In the genomic region with DNA sequence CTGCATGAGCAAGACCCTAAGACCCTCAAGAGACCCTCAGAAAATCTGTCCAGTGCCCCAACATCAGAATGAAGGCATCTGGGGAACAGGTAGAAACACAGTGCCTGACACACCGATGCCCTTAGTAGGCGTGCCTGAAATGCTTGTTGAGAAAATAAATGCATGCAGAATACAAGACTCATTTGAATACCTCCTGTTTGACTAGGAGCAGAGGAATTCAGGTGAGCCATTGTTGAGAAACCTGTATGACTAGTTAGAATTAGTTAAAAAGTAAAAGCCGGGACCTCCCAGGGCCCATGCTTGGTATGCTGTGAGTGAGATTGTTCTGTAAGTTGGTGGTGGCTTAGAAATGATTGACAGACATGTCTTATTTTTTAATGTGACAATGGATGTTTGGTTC, we compare ENCODE assay signal across 15 cellular contexts. TPM values are rescaled to one million over a fixed set of nuclear protein-coding genes. Genes with fewer than 3 reads are reported as not detected.
DNase-seq lines count a peak whose midpoint lies in the region; ATAC-seq, FAIRE-seq and TF ChIP-seq lines count a peak whose summit lies in the region.
"Had no signal": no experiment of that assay in that cellular context is flagged by ENCODE, and none has a peak within 500 bp of the region (broad histone marks: within the 10 kb centered on the region; RNA-seq: fewer than 3 reads in every experiment).

No MANE protein-coding gene starts in this region.

- no peaks in the 10 kb centered on the region for H3K9me3 Mint-ChIP-seq in T-helper 2 cell treated with Interferon-gamma antibody and Interleukin-4, amounts not matched to agents 5 μg/mL and 100 μg/mL, for 36 hours
- no peaks in the 10 kb centered on the region for H3K9me3 Mint-ChIP-seq in activated T-helper 1 cell treated with anti-CD3 and anti-CD28 coated beads, Interleukin-12 subunit alpha, Interleukin-12 subunit beta, Interleukin-2, Interleukin-4 antibody, amounts not matched to agents 30 ng/mL and 10 ng/mL and 1 ng/mL, durations not matched to agents 14 hours and 24 hours and 36 hours
- H3K9me3 Mint-ChIP-seq: activated B cell treated with CpG ODN at 0.5 μM for 24 hours; activated naive CD4-positive, alpha-beta T cell treated with anti-CD3 and anti-CD28 coated beads, Interleukin-2, amount 10 ng/mL, durations not matched to agents 7 days and 5 days had no signal

- in situ Hi-C loops in HepG2 (cut with HindIII; ENCODE audit: extremely low pct_ligation_motif_present, low pct_unique_long_range_greater_than_20kb), result no loop called here

- no peak for FAIRE-seq in HepG2 (lab: Jason Lieb, UNC)
- FAIRE-seq: endometrium had no signal

- no peak for TF ChIP-seq POLR2A in HepG2 (IDR thresholded peaks at IDR 0.05; ENCODE audit: insufficient read depth in 1 of 2, low read depth in 2 of 2, low read length in 2 of 2)

- TF ChIP-seq RAD21 in liver (IDR thresholded peaks at IDR 0.05) (no peak), HepG2 (CRISPR knock-in tag; IDR thresholded peaks at IDR 0.05) (no peak)

- H4K20me1 ChIP-seq in HepG2 (ENCODE audit: insufficient read depth, low read length), result no peaks in the 10 kb centered on the region

- H3K4me1 Mint-ChIP-seq in T-helper 2 cell treated with Interferon-gamma antibody and Interleukin-4, amounts not matched to agents 5 μg/mL and 100 μg/mL, for 36 hours (ENCODE audit: low read depth), result no peaks in the 10 kb centered on the region
- no peaks in the 10 kb centered on the region for H3K4me1 Mint-ChIP-seq in activated T-helper 1 cell treated with anti-CD3 and anti-CD28 coated beads, Interleukin-12 subunit alpha, Interleukin-12 subunit beta, Interleukin-2, Interleukin-4 antibody, amounts not matched to agents 30 ng/mL and 10 ng/mL and 1 ng/mL, durations not matched to agents 14 hours and 24 hours and 36 hours (ENCODE audit: low read depth)
- H3K4me1 Mint-ChIP-seq: activated B cell treated with CpG ODN at 0.5 μM for 24 hours; activated naive CD4-positive, alpha-beta T cell treated with anti-CD3 and anti-CD28 coated beads, Interleukin-2, amount 10 ng/mL, durations not matched to agents 7 days and 5 days had no signal

- H3K79me2 ChIP-seq in HepG2 (ENCODE audit: insufficient read depth, low read length), result no peaks in the 10 kb centered on the region

- ATAC-seq in HepG2 (no peak), lower lobe of right lung (peak; percentile 86 to 90)

- H3K27me3 Mint-ChIP-seq in T-helper 2 cell treated with Interferon-gamma antibody and Interleukin-4, amounts not matched to agents 5 μg/mL and 100 μg/mL, for 36 hours (ENCODE audit: low read depth), result peaks cover 3% of the 10 kb centered on the region
- peaks cover 2% of the 10 kb centered on the region for H3K27me3 Mint-ChIP-seq in activated T-helper 1 cell treated with anti-CD3 and anti-CD28 coated beads, Interleukin-12 subunit alpha, Interleukin-12 subunit beta, Interleukin-2, Interleukin-4 antibody, amounts not matched to agents 30 ng/mL and 10 ng/mL and 1 ng/mL, durations not matched to agents 14 hours and 24 hours and 36 hours (ENCODE audit: insufficient read depth)
- H3K27me3 Mint-ChIP-seq: activated B cell treated with CpG ODN at 0.5 μM for 24 hours had no signal

- TF ChIP-seq EP300 in HepG2 (IDR thresholded peaks at IDR 0.05; ENCODE audit: low read depth in 2 of 2, low read length in 2 of 2) (no peak), HepG2 (CRISPR knock-in tag; IDR thresholded peaks at IDR 0.05; ENCODE audit: borderline replicate concordance) (no peak)

- H3K4me3 ChIP-seq in liver (ENCODE audit: low read depth in 1 of 3, low read length in 3 of 3), result no peak overlapping the region
- H3K4me3 ChIP-seq in HepG2 (replicated peaks in 1 of 3; ENCODE audit: insufficient read depth in 1 of 3, low read depth in 2 of 3, low read length in 3 of 3), result no peak overlapping the region
- H3K4me3 ChIP-seq in epithelial cell of esophagus (ENCODE audit: low read length), result no peak overlapping the region
- no peak overlapping the region for H3K4me3 ChIP-seq in lower lobe of right lung
- no peak overlapping the region for H3K4me3 ChIP-seq in dorsolateral prefrontal cortex
- H3K4me3 ChIP-seq: sigmoid colon had no signal

- DNase-seq in HepG2 (ENCODE audit: low spot score) (no peak), epithelial cell of esophagus (ENCODE audit: low read depth) (peak; percentile 92), lower lobe of right lung (no peak), dorsolateral prefrontal cortex (no peak)
- no peak for DNase-seq in stimulated activated CD4-positive, alpha-beta T cell treated with anti-CD3 and anti-CD28 coated beads, Interleukin-12 subunit alpha, Interleukin-12 subunit beta, amount 100 ng/mL, for 4 hours
- no peak for DNase-seq in T-helper 2 cell treated with Interferon-gamma antibody and Interleukin-4, amounts not matched to agents 5 μg/mL and 100 μg/mL, for 36 hours (ENCODE audit: low spot score)
- DNase-seq in activated T-helper 1 cell treated with anti-CD3 and anti-CD28 coated beads, Interleukin-12 subunit alpha, Interleukin-12 subunit beta, Interleukin-2, Interleukin-4 antibody, amounts not matched to agents 30 ng/mL and 10 ng/mL and 1 ng/mL, durations not matched to agents 14 hours and 24 hours and 36 hours (ENCODE audit: low spot score), result no peak
- DNase-seq: activated B cell treated with CpG ODN at 0.5 μM for 24 hours; activated naive CD4-positive, alpha-beta T cell treated with anti-CD3 and anti-CD28 coated beads, Interleukin-2, amount 10 ng/mL, durations not matched to agents 7 days and 5 days; NCI-H1417; sigmoid colon; stimulated activated naive CD4-positive, alpha-beta T cell treated with Interleukin-2 at 50 U/mL for 16 hours had no signal

- intact Hi-C loops in HepG2 (cut with micrococcal nuclease; ENCODE audit: unreplicated experiment) (no loop called here), lower lobe of right lung (cut with DNase I) (no loop called here), dorsolateral prefrontal cortex (cut with DNase I) (no loop called here)
- intact Hi-C loops in activated T-helper 1 cell treated with anti-CD3 and anti-CD28 coated beads, Interleukin-12 subunit alpha, Interleukin-12 subunit beta, Interleukin-2, Interleukin-4 antibody, amounts not matched to agents 30 ng/mL and 10 ng/mL and 1 ng/mL, durations not matched to agents 14 hours and 24 hours and 36 hours (cut with micrococcal nuclease), result no loop called here

- peaks cover 0 to 3% (median 0%) of the 10 kb centered on the region in 4 donors for H3K36me3 ChIP-seq in liver (ENCODE audit: control insufficient read depth in 4 of 4, insufficient read depth in 3 of 4, low read depth in 1 of 4, low read length in 3 of 4)
- H3K36me3 ChIP-seq in HepG2 (replicated peaks in 1 of 2; ENCODE audit: control insufficient read depth in 1 of 2, insufficient read depth in 2 of 2, low read length in 2 of 2), result peaks cover 0 to 2% of the 10 kb centered on the region in 2 experiments; a peak in 2 of 5 replicates
- H3K36me3 ChIP-seq in lower lobe of right lung, result no peaks in the 10 kb centered on the region
- H3K36me3 ChIP-seq: neutrophil, sigmoid colon had no signal

- H3K27ac Mint-ChIP-seq in T-helper 2 cell treated with Interferon-gamma antibody and Interleukin-4, amounts not matched to agents 5 μg/mL and 100 μg/mL, for 36 hours, result no peak overlapping the region
- H3K27ac Mint-ChIP-seq in activated T-helper 1 cell treated with anti-CD3 and anti-CD28 coated beads, Interleukin-12 subunit alpha, Interleukin-12 subunit beta, Interleukin-2, Interleukin-4 antibody, amounts not matched to agents 30 ng/mL and 10 ng/mL and 1 ng/mL, durations not matched to agents 14 hours and 24 hours and 36 hours, result no peak overlapping the region
- H3K27ac Mint-ChIP-seq: activated B cell treated with CpG ODN at 0.5 μM for 24 hours; activated naive CD4-positive, alpha-beta T cell treated with anti-CD3 and anti-CD28 coated beads, Interleukin-2, amount 10 ng/mL, durations not matched to agents 7 days and 5 days had no signal

- no peak overlapping the region for H3K27ac ChIP-seq in liver (ENCODE audit: low read depth in 1 of 2, low read length in 2 of 2)
- H3K27ac ChIP-seq in HepG2 (ENCODE audit: extremely low read length, insufficient read depth, low read length), result no peak overlapping the region
- peak overlapping the region; percentile 41 for H3K27ac ChIP-seq in lower lobe of right lung
- no peak overlapping the region for H3K27ac ChIP-seq in dorsolateral prefrontal cortex
- H3K27ac ChIP-seq: neutrophil, sigmoid colon had no signal

- no TSS peak for BruUV-seq in HepG2 (replicated peaks; lab: Mats Ljungman, UMichigan)

- H3K9me3 ChIP-seq in liver (ENCODE audit: control insufficient read depth in 4 of 4, low read length in 3 of 4), result no peaks in the 10 kb centered on the region
- no peaks in the 10 kb centered on the region for H3K9me3 ChIP-seq in HepG2 (ENCODE audit: low read length)
- no peaks in the 10 kb centered on the region for H3K9me3 ChIP-seq in lower lobe of right lung
- H3K9me3 ChIP-seq: neutrophil, sigmoid colon had no signal

- H3K9ac ChIP-seq in liver (ENCODE audit: low read depth in 1 of 2, low read length in 2 of 2), result no peak overlapping the region
- H3K9ac ChIP-seq in HepG2 (ENCODE audit: insufficient read depth, low read depth, low read length), result no peak overlapping the region

- H2AFZ ChIP-seq in HepG2 (ENCODE audit: low read length), result no peak overlapping the region

- H3K4me3 Mint-ChIP-seq in T-helper 2 cell treated with Interferon-gamma antibody and Interleukin-4, amounts not matched to agents 5 μg/mL and 100 μg/mL, for 36 hours, result no peak overlapping the region
- no peak overlapping the region for H3K4me3 Mint-ChIP-seq in activated T-helper 1 cell treated with anti-CD3 and anti-CD28 coated beads, Interleukin-12 subunit alpha, Interleukin-12 subunit beta, Interleukin-2, Interleukin-4 antibody, amounts not matched to agents 30 ng/mL and 10 ng/mL and 1 ng/mL, durations not matched to agents 14 hours and 24 hours and 36 hours
- H3K4me3 Mint-ChIP-seq: activated B cell treated with CpG ODN at 0.5 μM for 24 hours; activated naive CD4-positive, alpha-beta T cell treated with anti-CD3 and anti-CD28 coated beads, Interleukin-2, amount 10 ng/mL, durations not matched to agents 7 days and 5 days had no signal

- H3K4me2 ChIP-seq in HepG2 (ENCODE audit: low read depth, low read length), result no peak overlapping the region

- TF ChIP-seq CTCF in liver (IDR thresholded peaks at IDR 0.05; ENCODE audit: low read depth, low read length, missing input control) (no peak), HepG2 (CRISPR knock-in tag; IDR thresholded peaks at IDR 0.05) (no peak), epithelial cell of esophagus (IDR thresholded peaks at IDR 0.05; ENCODE audit: insufficient read depth, low read depth, low read length, missing control alignments) (no peak), lower lobe of right lung (IDR thresholded peaks at IDR 0.05) (no peak), dorsolateral prefrontal cortex (IDR thresholded peaks at IDR 0.05 in 54 of 56, conservative IDR thresholded peaks at IDR 0.05 in 2 of 56; ENCODE audit: low read depth in 1 of 56, partially characterized antibody in 56 of 56) (no peak)

- H3K27me3 ChIP-seq in liver (ENCODE audit: control insufficient read depth in 4 of 4, insufficient read depth in 4 of 4, low read length in 3 of 4) (no peaks in the 10 kb centered on the region), HepG2 (ENCODE audit: control insufficient read depth in 1 of 2, insufficient read depth in 2 of 2, low read length in 2 of 2) (no peaks in the 10 kb centered on the region), lower lobe of right lung (ENCODE audit: low read depth) (no peaks in the 10 kb centered on the region), dorsolateral prefrontal cortex (no peaks in the 10 kb centered on the region)
- H3K27me3 ChIP-seq: neutrophil, sigmoid colon had no signal

- H3K36me3 Mint-ChIP-seq in T-helper 2 cell treated with Interferon-gamma antibody and Interleukin-4, amounts not matched to agents 5 μg/mL and 100 μg/mL, for 36 hours (ENCODE audit: low read depth), result no peaks in the 10 kb centered on the region
- H3K36me3 Mint-ChIP-seq in activated T-helper 1 cell treated with anti-CD3 and anti-CD28 coated beads, Interleukin-12 subunit alpha, Interleukin-12 subunit beta, Interleukin-2, Interleukin-4 antibody, amounts not matched to agents 30 ng/mL and 10 ng/mL and 1 ng/mL, durations not matched to agents 14 hours and 24 hours and 36 hours (ENCODE audit: low read depth), result no peaks in the 10 kb centered on the region
- H3K36me3 Mint-ChIP-seq: activated naive CD4-positive, alpha-beta T cell treated with anti-CD3 and anti-CD28 coated beads, Interleukin-2, amount 10 ng/mL, durations not matched to agents 7 days and 5 days had no signal

- CTCF ChIA-PET in HepG2 (lab: Yijun Ruan, JAX; ENCODE audit: low intra/inter-chr PET ratio, low total read pairs), result no interaction called here

- 79% methylated on average over 3 of the region's 3 CpGs for WGBS in liver
- 96% methylated on average over 3 of the region's 3 CpGs for WGBS in HepG2 (ENCODE audit: low lambda C conversion rate)

- POLR2A ChIA-PET in HepG2 (lab: Yijun Ruan, JAX), result no interaction called here

- H3K4me1 ChIP-seq in liver (ENCODE audit: control insufficient read depth in 4 of 4, insufficient read depth in 4 of 4, low read length in 3 of 4), result peaks cover 2 to 13% (median 7%) of the 10 kb centered on the region in 4 donors
- H3K4me1 ChIP-seq in HepG2 (ENCODE audit: insufficient read depth, low read length), result peaks cover 12% of the 10 kb centered on the region
- H3K4me1 ChIP-seq in lower lobe of right lung, result peaks cover 10% of the 10 kb centered on the region
- H3K4me1 ChIP-seq: sigmoid colon had no signal

RNA-seq across cellular contexts. Expression of a gene that starts 55.0 kb away (rescaled TPM):
- total RNA-seq in liver, result 10 to 100 TPM in 1 of 2 donors, 1 to 10 TPM in 1; 5.9 to 25.1 TPM
- polyA plus RNA-seq in liver, result 10 to 100 TPM in 1 of 2 donors, 1 to 10 TPM in 1; 6.2 to 23.3 TPM
- 17.3 and 17.9 TPM in 2 replicates for total RNA-seq in HepG2 (2016; rRNA removed; fragmentation: Illumina TruSeq; extraction: Trizol)
- total RNA-seq in HepG2 (2016; cell fraction: cytosol; rRNA removed; fragmentation: Illumina TruSeq; extraction: Trizol; ENCODE audit: low read depth), result 3.2 and 4.1 TPM in 2 replicates
- total RNA-seq in HepG2 (2016; cell fraction: insoluble cytoplasmic fraction; rRNA removed; fragmentation: Illumina TruSeq; extraction: Trizol), result 16.2 and 18.5 TPM in 2 replicates
- 11.3 and 13.4 TPM in 2 replicates for total RNA-seq in HepG2 (2016; cell fraction: membrane; rRNA removed; fragmentation: Illumina TruSeq; extraction: Trizol)
- total RNA-seq in HepG2 (2016; cell fraction: nucleus; rRNA removed; fragmentation: Illumina TruSeq; extraction: Trizol), result 11.5 and 19.6 TPM in 2 replicates
- 8.3 and 9.3 TPM in 2 replicates for polyA plus RNA-seq in HepG2 (2011; rRNA removed)
- polyA plus RNA-seq in HepG2 (2011; cell fraction: cytosol; rRNA removed), result 5.7 and 5.8 TPM in 2 replicates
- 9.7 and 10.0 TPM in 2 replicates for polyA plus RNA-seq in HepG2 (2011; cell fraction: nucleus; rRNA removed)
- polyA plus RNA-seq in HepG2 (2012), result 8.6 and 11.5 TPM in 2 replicates
- 1.6 and 2.5 TPM in 2 replicates for polyA plus RNA-seq in HepG2 (2016; cell fraction: cytosol; fragmentation: Illumina TruSeq; extraction: Trizol; ENCODE audit: low read depth)
- polyA plus RNA-seq in HepG2 (2016; cell fraction: insoluble cytoplasmic fraction; fragmentation: Illumina TruSeq; extraction: Trizol; ENCODE audit: low read depth), result 16.5 and 17.8 TPM in 2 replicates
- polyA plus RNA-seq in HepG2 (2016; cell fraction: membrane; fragmentation: Illumina TruSeq; extraction: Trizol; ENCODE audit: low read depth), result 7.0 and 8.7 TPM in 2 replicates
- 16.3 and 18.5 TPM in 2 replicates for polyA plus RNA-seq in HepG2 (2016; cell fraction: nucleus; fragmentation: Illumina TruSeq; extraction: Trizol; ENCODE audit: insufficient read depth, low read depth)
- 12.6 and 55.5 TPM in 2 replicates for polyA minus RNA-seq in HepG2 (2011; rRNA and poly(A)+ RNA removed; ENCODE audit: low replicate concordance)
- polyA minus RNA-seq in HepG2 (2011; cell fraction: cytosol; rRNA and poly(A)+ RNA removed), result 6.4 and 7.6 TPM in 2 replicates
- polyA minus RNA-seq in HepG2 (2011; cell fraction: nucleus; rRNA and poly(A)+ RNA removed), result 12.2 and 12.5 TPM in 2 replicates
- total RNA-seq in lower lobe of right lung, result 61.9 TPM
- total RNA-seq in dorsolateral prefrontal cortex, result 100 to 1,000 TPM in 1 of 120 experiments, 10 to 100 TPM in 119; 35.7 to 130 (median 56.1) TPM
- total RNA-seq in activated T-helper 1 cell treated with anti-CD3 and anti-CD28 coated beads, Interleukin-12 subunit alpha, Interleukin-12 subunit beta, Interleukin-2, Interleukin-4 antibody, amounts not matched to agents 30 ng/mL and 10 ng/mL and 1 ng/mL, durations not matched to agents 14 hours and 24 hours and 36 hours, result 0.32 and 0.70 TPM in 2 replicates
